ENCODE assay signal across 1 cellular context in genomic region chr2:74147729-74148456, GRCh38.
TF ChIP-seq lines count a peak whose summit lies in the region.

Gene BOLA3 (minus strand): TSS chr2:74147912. CDS start chr2:74147874, 38 bp downstream.

TF ChIP-seq in HEK293, 187 proteins besides CTCF, POLR2A, EP300 and RAD21 (continued from another document and continues in another):
- 0 out of 2 replicates have a peak, but pooled peaks have one; percentile 31 for TF ChIP-seq ZNF639 (tag by site-specific recombination; IDR thresholded peaks at IDR 0.05)
- peak; percentile 84; the same call in 1 of the 2 replicates for TF ChIP-seq PBX3 (CRISPR knock-in tag; IDR thresholded peaks at IDR 0.05)
- TF ChIP-seq ZSCAN30 (tag by site-specific recombination; IDR thresholded peaks at IDR 0.05), result peak; percentile 92
- 0 out of 2 replicates have a peak, but pooled peaks have one; percentile 12 for TF ChIP-seq SP7 (tag by site-specific recombination; IDR thresholded peaks at IDR 0.05)
- TF ChIP-seq ZNF132 (tag by site-specific recombination; IDR thresholded peaks at IDR 0.05; ENCODE audit: borderline replicate concordance), result no peak
- no peak for TF ChIP-seq PRDM2 (tag by site-specific recombination; IDR thresholded peaks at IDR 0.05; ENCODE audit: borderline replicate concordance)
- TF ChIP-seq ZBTB20 (tag by site-specific recombination; IDR thresholded peaks at IDR 0.05), result peak; percentile 81
- TF ChIP-seq ZFP69B (tag by site-specific recombination; IDR thresholded peaks at IDR 0.05), result no peak; the same call in 1 of the 2 replicates
- TF ChIP-seq ZNF341 (tag by site-specific recombination; IDR thresholded peaks at IDR 0.05; ENCODE audit: low read depth), result 0 out of 2 replicates have a peak, but pooled peaks have one; percentile 26
- TF ChIP-seq ZNF660 (tag by site-specific recombination; IDR thresholded peaks at IDR 0.05), result peak; percentile 79
- 0 out of 2 replicates have a peak, but pooled peaks have one; percentile 19 for TF ChIP-seq WT1 (tag by site-specific recombination; IDR thresholded peaks at IDR 0.05)
- peak; percentile 60; the same call in 1 of the 2 replicates for TF ChIP-seq HIC1 (tag by site-specific recombination; IDR thresholded peaks at IDR 0.05)
- 0 out of 2 replicates have a peak, but pooled peaks have one; percentile 20 for TF ChIP-seq KLF16 (tag by site-specific recombination; IDR thresholded peaks at IDR 0.05)
- TF ChIP-seq YY1 (tag by site-specific recombination; IDR thresholded peaks at IDR 0.05), result peak; percentile 71; the same call in 1 of the 2 replicates
- peak; percentile 60; the same call in 1 of the 2 replicates for TF ChIP-seq ZEB2 (tag by site-specific recombination; IDR thresholded peaks at IDR 0.05)
- TF ChIP-seq ZNF501 (tag by site-specific recombination; IDR thresholded peaks at IDR 0.05), result peak; percentile 54; the same call in 1 of the 2 replicates
- TF ChIP-seq YY2 (tag by site-specific recombination; IDR thresholded peaks at IDR 0.05), result peak; percentile 61; the same call in 1 of the 2 replicates
- TF ChIP-seq SP3 (tag by site-specific recombination; IDR thresholded peaks at IDR 0.05), result peak; percentile 42; the same call in 1 of the 2 replicates
- TF ChIP-seq ZNF561 (tag by site-specific recombination; IDR thresholded peaks at IDR 0.05; ENCODE audit: borderline replicate concordance), result peak; percentile 69; the same call in 1 of the 2 replicates
- TF ChIP-seq MYNN (tag by site-specific recombination; IDR thresholded peaks at IDR 0.05; ENCODE audit: borderline replicate concordance), result no peak
- 0 out of 2 replicates have a peak, but pooled peaks have one; percentile 58 for TF ChIP-seq HOXC10 (CRISPR knock-in tag; IDR thresholded peaks at IDR 0.05)
- peak; percentile 50; the same call in 1 of the 2 replicates for TF ChIP-seq KLF10 (tag by site-specific recombination; IDR thresholded peaks at IDR 0.05)
- peak; percentile 7; the same call in 1 of the 2 replicates for TF ChIP-seq ZNF24 (tag by site-specific recombination; IDR thresholded peaks at IDR 0.05)
- no peak for TF ChIP-seq ZNF623 (tag by site-specific recombination; IDR thresholded peaks at IDR 0.05)
- 0 out of 2 replicates have a peak, but pooled peaks have one; percentile 25 for TF ChIP-seq ZNF362 (tag by site-specific recombination; IDR thresholded peaks at IDR 0.05)
- TF ChIP-seq ZNF184 (tag by site-specific recombination; IDR thresholded peaks at IDR 0.05), result 0 out of 2 replicates have a peak, but pooled peaks have one; percentile 62
- 0 out of 2 replicates have a peak, but pooled peaks have one; percentile 49 for TF ChIP-seq REPIN1 (tag by site-specific recombination; IDR thresholded peaks at IDR 0.05; ENCODE audit: low read depth)
- peak; percentile 66; the same call in 1 of the 2 replicates for TF ChIP-seq ZNF335 (tag by site-specific recombination; conservative IDR thresholded peaks at IDR 0.05)
- TF ChIP-seq BCL6B (tag by site-specific recombination; IDR thresholded peaks at IDR 0.05), result no peak
- peak; percentile 28; the same call in 1 of the 2 replicates for TF ChIP-seq ZNF398 (tag by site-specific recombination; IDR thresholded peaks at IDR 0.05)
- peak; percentile 21; the same call in 1 of the 2 replicates for TF ChIP-seq KLF9 (tag by site-specific recombination; IDR thresholded peaks at IDR 0.05; ENCODE audit: low read depth)
- 0 out of 2 replicates have a peak, but pooled peaks have one; percentile 13 for TF ChIP-seq ZBTB11 (tag by site-specific recombination; conservative IDR thresholded peaks at IDR 0.05; ENCODE audit: low read depth)
- 0 out of 2 replicates have a peak, but pooled peaks have one; percentile 34 for TF ChIP-seq ZNF692 (tag by site-specific recombination; IDR thresholded peaks at IDR 0.05)
- 0 out of 2 replicates have a peak, but pooled peaks have one; percentile 30 for TF ChIP-seq ZNF596 (tag by site-specific recombination; IDR thresholded peaks at IDR 0.05)
- no peak for TF ChIP-seq ZNF555 (tag by site-specific recombination; conservative IDR thresholded peaks at IDR 0.05)
